Comparison of ENCODE assay signal across 11 cellular contexts in the genomic region with DNA sequence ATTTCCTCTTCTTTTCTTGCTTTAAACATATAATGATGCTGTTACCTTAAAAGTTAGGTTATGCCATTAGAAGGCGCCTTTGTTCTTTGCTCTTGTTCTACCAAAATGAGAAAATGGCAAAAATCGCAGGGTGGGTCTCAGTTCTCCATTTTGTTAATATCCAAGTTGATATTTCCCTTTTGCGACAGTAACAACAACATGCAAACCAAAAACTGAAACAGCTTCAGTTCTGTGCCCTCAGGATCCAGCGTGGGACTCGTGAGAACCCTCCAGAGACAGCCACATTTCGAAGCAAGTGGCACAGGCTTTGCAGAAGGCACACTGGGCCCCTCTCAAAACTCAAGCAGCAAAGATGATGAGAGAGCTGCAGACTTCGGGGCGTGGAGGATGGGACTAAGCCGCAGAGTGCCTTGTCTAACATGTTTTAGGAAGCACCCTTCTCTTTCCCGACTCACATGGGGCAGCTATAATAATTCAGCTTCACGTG. TPM values are rescaled to one million over a fixed set of nuclear protein-coding genes. Genes with fewer than 3 reads are reported as not detected.
A peak's percentile ranks its signal among the peaks of the same experiment; 100 is the strongest.
DNase-seq lines count a peak whose midpoint lies in the region; ATAC-seq and TF ChIP-seq lines count a peak whose summit lies in the region.
"Had no signal": no experiment of that assay in that cellular context is flagged by ENCODE, and none has a peak within 500 bp of the region (broad histone marks: within the 10 kb centered on the region; RNA-seq: fewer than 3 reads in every experiment).

No MANE protein-coding gene starts in this region.

- peak; percentile 57 for DNase-seq in activated CD4-positive, alpha-beta T cell treated with anti-CD3 and anti-CD28 coated beads for 36 hours
- DNase-seq in activated CD4-positive, alpha-beta T cell treated with anti-CD3 and anti-CD28 coated beads for 1 hour = no peak
- DNase-seq in PC-9 = no peak
- peak; percentile 17 for DNase-seq in germinal center (ENCODE audit: low spot score)
- DNase-seq in type B pancreatic cell (ENCODE audit: extremely low spot score, unreplicated experiment) = no peak

- TF ChIP-seq CTCF in PC-9 (conservative IDR thresholded peaks at IDR 0.05) (no peak), type B pancreatic cell (conservative IDR thresholded peaks at IDR 0.05) (no peak)

- no peak overlapping the region for H3K27ac ChIP-seq in PC-9

- H3F3A ChIP-seq in PC-9 (ENCODE audit: insufficient read depth, low read depth) = no peaks in the 10 kb centered on the region

- peaks cover 51% of the 10 kb centered on the region for H3K4me1 Mint-ChIP-seq in activated CD4-positive, alpha-beta T cell treated with anti-CD3 and anti-CD28 coated beads for 36 hours
- H3K4me1 Mint-ChIP-seq in stimulated activated memory B cell treated with anti-CD40 and anti-IgM and Interleukin-4, amounts not matched to agents 10 μg/mL and 1 μg/mL and 100 μg/mL, for 72 hours = peaks cover 12% of the 10 kb centered on the region
- H3K4me1 Mint-ChIP-seq in type B pancreatic cell (ENCODE audit: unreplicated experiment) = peaks cover 29% of the 10 kb centered on the region

- CTCF ChIA-PET in activated CD4-positive, alpha-beta T cell treated with anti-CD3 and anti-CD28 coated beads for 36 hours (lab: Charles Lee) = interaction anchor here (0.6 to 7.3 kb wide), 17 partner anchors 8 to 1095 kb away, joined by 3 to 85 read pairs (median 5); partner anchors contain the start of gene LCP2
- CTCF ChIA-PET in PC-9 (lab: Charles Lee) = no interaction called here

- H3K4me3 Mint-ChIP-seq in activated CD4-positive, alpha-beta T cell treated with anti-CD3 and anti-CD28 coated beads for 36 hours = no peak overlapping the region
- H3K4me3 Mint-ChIP-seq in stimulated activated memory B cell treated with anti-CD40 and anti-IgM and Interleukin-4, amounts not matched to agents 10 μg/mL and 1 μg/mL and 100 μg/mL, for 72 hours = peak overlapping the region; percentile 70
- H3K4me3 Mint-ChIP-seq in type B pancreatic cell = no peak overlapping the region
- H3K4me3 Mint-ChIP-seq: activated T-cell treated with anti-CD3 and anti-CD28 coated beads, Interleukin-2, amount 50 U/mL, for 72 hours; HFFc6 had no signal

- no peaks in the 10 kb centered on the region for H3K9me3 ChIP-seq in PC-9 (ENCODE audit: insufficient read depth, low read depth)

- no peaks in the 10 kb centered on the region for H3K9me3 Mint-ChIP-seq in activated CD4-positive, alpha-beta T cell treated with anti-CD3 and anti-CD28 coated beads for 36 hours (ENCODE audit: low read depth)
- H3K9me3 Mint-ChIP-seq in stimulated activated memory B cell treated with anti-CD40 and anti-IgM and Interleukin-4, amounts not matched to agents 10 μg/mL and 1 μg/mL and 100 μg/mL, for 72 hours = no peaks in the 10 kb centered on the region
- no peaks in the 10 kb centered on the region for H3K9me3 Mint-ChIP-seq in type B pancreatic cell
- H3K9me3 Mint-ChIP-seq: activated T-cell treated with anti-CD3 and anti-CD28 coated beads, Interleukin-2, amount 50 U/mL, for 72 hours; HFFc6 had no signal

- H3K79me2 ChIP-seq in PC-9 (ENCODE audit: low read depth) = no peaks in the 10 kb centered on the region

- H3K36me3 ChIP-seq in PC-9 (ENCODE audit: low read depth) = no peaks in the 10 kb centered on the region

- peaks cover 10% of the 10 kb centered on the region; the same call in 1 of the 2 replicates for H3K4me1 ChIP-seq in PC-9 (replicated peaks; ENCODE audit: insufficient read depth)

- intact Hi-C loops in activated CD4-positive, alpha-beta T cell treated with anti-CD3 and anti-CD28 coated beads for 36 hours (cut with DNase I, micrococcal nuclease) = loop anchor here (1.0 to 10.0 kb wide), 12 partner anchors 17 to 1854 kb away; partner anchors contain the start of genes LCP2 (in 1 of the 2), NPM1 (in 1 of the 2) and STK10 (in 1 of the 2)
- intact Hi-C loops in PC-9 (cut with micrococcal nuclease; ENCODE audit: unreplicated experiment) = no loop called here

- H3K4me2 ChIP-seq in PC-9 = peak overlapping the region; percentile 36; the same call in 1 of the 2 replicates

- no peak overlapping the region for H3K4me3 ChIP-seq in PC-9

- no peak overlapping the region for H2AFZ ChIP-seq in PC-9

- H3K27me3 Mint-ChIP-seq in activated CD4-positive, alpha-beta T cell treated with anti-CD3 and anti-CD28 coated beads for 36 hours = no peaks in the 10 kb centered on the region
- H3K27me3 Mint-ChIP-seq in stimulated activated memory B cell treated with anti-CD40 and anti-IgM and Interleukin-4, amounts not matched to agents 10 μg/mL and 1 μg/mL and 100 μg/mL, for 72 hours = no peaks in the 10 kb centered on the region
- peaks cover 15% of the 10 kb centered on the region for H3K27me3 Mint-ChIP-seq in type B pancreatic cell

- H3K9me2 ChIP-seq in PC-9 (ENCODE audit: insufficient read depth) = no peaks in the 10 kb centered on the region

- H3K27ac Mint-ChIP-seq in activated CD4-positive, alpha-beta T cell treated with anti-CD3 and anti-CD28 coated beads for 36 hours = no peak overlapping the region
- H3K27ac Mint-ChIP-seq in stimulated activated memory B cell treated with anti-CD40 and anti-IgM and Interleukin-4, amounts not matched to agents 10 μg/mL and 1 μg/mL and 100 μg/mL, for 72 hours = no peak overlapping the region
- no peak overlapping the region for H3K27ac Mint-ChIP-seq in type B pancreatic cell
- H3K27ac Mint-ChIP-seq: activated T-cell treated with anti-CD3 and anti-CD28 coated beads, Interleukin-2, amount 50 U/mL, for 72 hours; HFFc6 had no signal

- H3K36me3 Mint-ChIP-seq in activated CD4-positive, alpha-beta T cell treated with anti-CD3 and anti-CD28 coated beads for 36 hours (ENCODE audit: low read depth) = no peaks in the 10 kb centered on the region
- no peaks in the 10 kb centered on the region for H3K36me3 Mint-ChIP-seq in stimulated activated memory B cell treated with anti-CD40 and anti-IgM and Interleukin-4, amounts not matched to agents 10 μg/mL and 1 μg/mL and 100 μg/mL, for 72 hours
- H3K36me3 Mint-ChIP-seq in type B pancreatic cell = no peaks in the 10 kb centered on the region

- 0 out of 2 replicates have a peak, but pooled peaks cover 4% of the 10 kb centered on the region for H3K27me3 ChIP-seq in PC-9 (ENCODE audit: insufficient read depth, low read depth)

- POLR2A ChIA-PET in activated CD4-positive, alpha-beta T cell treated with anti-CD3 and anti-CD28 coated beads for 36 hours (lab: Charles Lee) = interaction anchor here (0.6 to 4.2 kb wide), 10 partner anchors 17 to 64 kb away, joined by 3 to 52 read pairs (median 4); partner anchors contain the start of gene LCP2
- POLR2A ChIA-PET in PC-9 (lab: Charles Lee; ENCODE audit: unreplicated experiment) = no interaction called here

- ATAC-seq in activated CD4-positive, alpha-beta T cell treated with anti-CD3 and anti-CD28 coated beads for 36 hours = no peak
- no peak for ATAC-seq in stimulated activated memory B cell treated with anti-CD40 and anti-IgM and Interleukin-4, amounts not matched to agents 10 μg/mL and 1 μg/mL and 100 μg/mL, for 72 hours
- ATAC-seq in HG03432 (IDR thresholded peaks at IDR 0.05; ENCODE audit: unreplicated experiment) (no peak), HG03378 (IDR thresholded peaks at IDR 0.05; ENCODE audit: unreplicated experiment) (no peak)

- H4K20me1 ChIP-seq in PC-9 (ENCODE audit: insufficient read depth) = no peaks in the 10 kb centered on the region

- BruUV-seq in PC-9 (replicated peaks; lab: Mats Ljungman, UMichigan) = no TSS peak

RNA-seq across cellular contexts. Expression of gene LCP2, which starts 33.0 kb away (rescaled TPM):
- 100 to 1,000 TPM; 173 to 232 TPM for total RNA-seq in activated CD4-positive, alpha-beta T cell treated with anti-CD3 and anti-CD28 coated beads for 36 hours
- total RNA-seq in PC-9 (2021) = not detected in 2 replicates
- total RNA-seq in type B pancreatic cell (ENCODE audit: low replicate concordance) = not detected in 2 replicates
- total RNA-seq: endothelial cell of umbilical vein, HFFc6 had no signal

RNA-seq across cellular contexts. Expression of gene KCNMB1, which starts 58.6 kb away (rescaled TPM):
- not detected for total RNA-seq in activated CD4-positive, alpha-beta T cell treated with anti-CD3 and anti-CD28 coated beads for 36 hours
- total RNA-seq in PC-9 (2021) (not detected in 2 replicates), type B pancreatic cell (ENCODE audit: low replicate concordance) (0.12 and 0.34 TPM in 2 replicates)
- total RNA-seq: activated T-cell treated with anti-CD3 and anti-CD28 coated beads, Interleukin-2, amount 50 U/mL, for 72 hours; HFFc6 had no signal

Comparison
In these comparisons a context has a peak if more than half of its experiments do, and no peak if none do; other contexts are left out.
1. DNase-seq: peak in activated CD4-positive, alpha-beta T cell treated with anti-CD3 and anti-CD28 coated beads for 36 hours (single experiment) and germinal center (single experiment); none in activated CD4-positive, alpha-beta T cell treated with anti-CD3 and anti-CD28 coated beads for 1 hour (single experiment), PC-9 (0 of 2) and type B pancreatic cell (single experiment).
2. RNA of gene LCP2, which starts 33.0 kb away (total RNA-seq): 173 to 232 TPM in activated CD4-positive, alpha-beta T cell treated with anti-CD3 and anti-CD28 coated beads for 36 hours; not detected in type B pancreatic cell and not detected in PC-9; every median in the first group is over 100 times any median in the second.